ENCODE assay signal across 8 cellular contexts in genomic region chr18:61635901-61636528, GRCh38.
DNase-seq lines count a peak whose midpoint lies in the region; ATAC-seq and TF ChIP-seq lines count a peak whose summit lies in the region.

No MANE protein-coding gene starts in this region.

- no peaks in the 10 kb centered on the region for H3K9me3 ChIP-seq in Peyer's patch

- TF ChIP-seq CTCF in GM12872 (IDR thresholded peaks at IDR 0.05; ENCODE audit: insufficient read depth, low read depth, low read length) (peak; percentile 69), Peyer's patch (IDR thresholded peaks at IDR 0.05) (peak in 5 of 6 experiments; percentile 9 to 88 (median 84)), brain (conservative IDR thresholded peaks at IDR 0.05) (peak; percentile 69 to 85)

- peak overlapping the region in 3 of 4 donors; percentile 35 to 80 (median 73) for H3K27ac ChIP-seq in Peyer's patch

- TF ChIP-seq POLR2A in Peyer's patch (IDR thresholded peaks at IDR 0.05) = no peak

- H3K27ac Mint-ChIP-seq in brain = peak overlapping the region in 3 of 5 experiments; percentile 20 to 47 (median 29)

- DNase-seq in KG1 (lab: John Stamatoyannopoulos, UW) = peak; percentile 27
- peak in 2 of 3 donors; percentile 82 to 87 for DNase-seq in Peyer's patch
- DNase-seq in iris pigment epithelial cell (ENCODE audit: low read depth) = peak; percentile 57
- peak; percentile 48 for DNase-seq in stimulated activated CD4-positive, alpha-beta T cell treated with anti-CD3 and anti-CD28 coated beads, Interleukin-15, amount 100 ng/mL, for 24 hours
- no peak for DNase-seq in GM19240 (ENCODE audit: insufficient read length, low spot score)

- no peak for ATAC-seq in GM18520 (IDR thresholded peaks at IDR 0.05; ENCODE audit: unreplicated experiment)

- H3K27me3 Mint-ChIP-seq in brain = peaks cover 3% of the 10 kb centered on the region

- H3K4me3 Mint-ChIP-seq in brain = peak overlapping the region in 3 of 5 experiments; percentile 0 to 19 (median 0)

- no peak overlapping the region for H3K4me3 ChIP-seq in Peyer's patch

- no peaks in the 10 kb centered on the region for H3K36me3 ChIP-seq in Peyer's patch

- peaks cover 0 to 28% (median 2%) of the 10 kb centered on the region in 4 donors for H3K4me1 ChIP-seq in Peyer's patch

- H3K4me1 Mint-ChIP-seq in brain = peaks cover 20% of the 10 kb centered on the region

- H3K36me3 Mint-ChIP-seq in brain = no peaks in the 10 kb centered on the region

- no peaks in the 10 kb centered on the region for H3K9me3 Mint-ChIP-seq in brain

- no peaks in the 10 kb centered on the region for H3K27me3 ChIP-seq in Peyer's patch
